Comparison of ENCODE assay signal across 18 cellular contexts in the genomic region with DNA sequence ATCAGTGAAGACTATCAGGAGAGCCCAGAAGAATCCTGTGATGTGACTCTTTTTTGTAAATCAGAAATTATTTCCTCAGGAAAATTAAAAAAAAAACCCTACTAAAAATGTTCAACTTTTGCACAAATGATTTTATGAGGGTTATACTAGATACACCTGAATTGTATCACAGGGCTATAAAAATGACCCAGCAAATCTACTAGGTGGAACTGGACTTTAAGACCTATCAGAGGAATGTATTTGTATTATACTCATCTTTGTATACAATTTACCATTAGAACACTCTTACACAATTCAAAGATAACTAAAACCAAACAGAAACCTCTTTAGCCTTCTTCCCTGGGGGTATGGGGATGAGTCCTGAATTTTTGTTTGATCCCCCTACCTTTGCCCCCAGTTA.
"Had no signal": no experiment of that assay in that cellular context is flagged by ENCODE, and none has a peak within 500 bp of the region (broad histone marks: within the 10 kb centered on the region; RNA-seq: fewer than 3 reads in every experiment).

No MANE protein-coding gene starts in this region.

- H3K4me3 ChIP-seq: body of pancreas, sigmoid colon, testis had no signal

- H3K27me3 ChIP-seq: body of pancreas, esophagus muscularis mucosa, sigmoid colon, testis had no signal

- H3K4me3 Mint-ChIP-seq: activated naive CD8-positive, alpha-beta T cell treated with anti-CD3 and anti-CD28 coated beads, Interleukin-2, amount 50 U/mL, for 24 hours; mesothelial cell of epicardium; natural killer cell; WTC11 had no signal

- H3K27ac Mint-ChIP-seq: activated naive CD8-positive, alpha-beta T cell treated with anti-CD3 and anti-CD28 coated beads, Interleukin-2, amount 50 U/mL, for 24 hours; mesothelial cell of epicardium; natural killer cell; WTC11 had no signal

- H3K27ac ChIP-seq: body of pancreas, esophagus muscularis mucosa, sigmoid colon had no signal

- ATAC-seq: activated naive CD8-positive, alpha-beta T cell treated with anti-CD3 and anti-CD28 coated beads, Interleukin-2, amount 50 U/mL, for 24 hours; body of pancreas; left ventricle myocardium superior; natural killer cell; WTC11 had no signal

- DNase-seq: activated CD4-positive, alpha-beta T cell treated with anti-CD3 and anti-CD28 coated beads for 4 hours; activated CD4-positive, alpha-beta T cell treated with anti-CD3 and anti-CD28 coated beads, Interleukin-2, amount 50 U/mL, for 48 hours; activated naive CD4-positive, alpha-beta T cell; activated naive CD8-positive, alpha-beta T cell treated with anti-CD3 and anti-CD28 coated beads, Interleukin-2, amount 50 U/mL, for 24 hours; body of pancreas; hypothalamus; left ventricle myocardium superior; mammary epithelial cell; natural killer cell; sigmoid colon; stimulated activated CD4-positive, alpha-beta T cell treated with anti-CD3 and anti-CD28 coated beads, Interleukin-2, amount 100 ng/mL, for 48 hours; stimulated activated naive CD4-positive, alpha-beta T cell; T1000; testis had no signal

- H3K9me3 Mint-ChIP-seq: activated naive CD8-positive, alpha-beta T cell treated with anti-CD3 and anti-CD28 coated beads, Interleukin-2, amount 50 U/mL, for 24 hours; mesothelial cell of epicardium; natural killer cell; WTC11 had no signal

- H3K9me3 ChIP-seq: body of pancreas, esophagus muscularis mucosa, sigmoid colon, testis had no signal

- H3K27me3 Mint-ChIP-seq: activated naive CD8-positive, alpha-beta T cell treated with anti-CD3 and anti-CD28 coated beads, Interleukin-2, amount 50 U/mL, for 24 hours had no signal

- FAIRE-seq: frontal cortex had no signal
